1 cellular context compared by ENCODE assay signal in the genomic region with DNA sequence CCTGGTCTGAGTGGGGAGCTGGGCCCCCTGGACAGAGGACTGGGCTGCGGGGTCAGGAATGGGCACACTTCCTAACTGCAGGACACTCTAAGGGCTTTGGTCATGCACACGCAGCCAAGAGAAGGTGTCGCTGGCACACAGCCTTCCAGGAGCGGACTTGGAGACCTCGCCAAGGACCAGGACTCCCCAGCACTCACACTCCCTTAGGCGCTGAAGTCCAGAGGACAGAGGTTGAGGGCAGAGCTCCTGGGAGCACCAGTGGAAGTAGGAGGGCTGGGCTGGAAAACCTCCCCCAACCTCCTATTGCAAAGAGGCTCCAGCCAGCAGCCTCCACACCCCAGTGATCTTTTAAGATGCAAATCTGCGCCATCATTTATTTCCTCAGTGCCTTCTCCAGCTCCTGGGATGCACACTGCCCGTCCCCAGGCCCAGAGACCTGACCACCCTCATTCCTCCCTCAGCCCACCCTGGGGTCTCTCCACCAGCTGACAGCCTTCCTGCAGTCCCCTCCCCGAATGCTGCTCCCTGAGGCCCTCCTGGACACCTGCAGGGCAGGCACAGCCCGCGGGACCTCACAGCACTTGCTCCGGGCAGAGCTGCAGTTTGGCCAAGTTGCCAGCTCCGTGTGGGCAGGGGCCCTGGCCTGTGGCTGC.
TF ChIP-seq lines count a peak whose summit lies in the region.

No MANE protein-coding gene starts in this region.

TF ChIP-seq in neural cell, 6 proteins besides CTCF, POLR2A, EP300 and RAD21:
- TF ChIP-seq SMC3 (conservative IDR thresholded peaks at IDR 0.05; ENCODE audit: poor library complexity): no peak
- TF ChIP-seq, protein P1, sequence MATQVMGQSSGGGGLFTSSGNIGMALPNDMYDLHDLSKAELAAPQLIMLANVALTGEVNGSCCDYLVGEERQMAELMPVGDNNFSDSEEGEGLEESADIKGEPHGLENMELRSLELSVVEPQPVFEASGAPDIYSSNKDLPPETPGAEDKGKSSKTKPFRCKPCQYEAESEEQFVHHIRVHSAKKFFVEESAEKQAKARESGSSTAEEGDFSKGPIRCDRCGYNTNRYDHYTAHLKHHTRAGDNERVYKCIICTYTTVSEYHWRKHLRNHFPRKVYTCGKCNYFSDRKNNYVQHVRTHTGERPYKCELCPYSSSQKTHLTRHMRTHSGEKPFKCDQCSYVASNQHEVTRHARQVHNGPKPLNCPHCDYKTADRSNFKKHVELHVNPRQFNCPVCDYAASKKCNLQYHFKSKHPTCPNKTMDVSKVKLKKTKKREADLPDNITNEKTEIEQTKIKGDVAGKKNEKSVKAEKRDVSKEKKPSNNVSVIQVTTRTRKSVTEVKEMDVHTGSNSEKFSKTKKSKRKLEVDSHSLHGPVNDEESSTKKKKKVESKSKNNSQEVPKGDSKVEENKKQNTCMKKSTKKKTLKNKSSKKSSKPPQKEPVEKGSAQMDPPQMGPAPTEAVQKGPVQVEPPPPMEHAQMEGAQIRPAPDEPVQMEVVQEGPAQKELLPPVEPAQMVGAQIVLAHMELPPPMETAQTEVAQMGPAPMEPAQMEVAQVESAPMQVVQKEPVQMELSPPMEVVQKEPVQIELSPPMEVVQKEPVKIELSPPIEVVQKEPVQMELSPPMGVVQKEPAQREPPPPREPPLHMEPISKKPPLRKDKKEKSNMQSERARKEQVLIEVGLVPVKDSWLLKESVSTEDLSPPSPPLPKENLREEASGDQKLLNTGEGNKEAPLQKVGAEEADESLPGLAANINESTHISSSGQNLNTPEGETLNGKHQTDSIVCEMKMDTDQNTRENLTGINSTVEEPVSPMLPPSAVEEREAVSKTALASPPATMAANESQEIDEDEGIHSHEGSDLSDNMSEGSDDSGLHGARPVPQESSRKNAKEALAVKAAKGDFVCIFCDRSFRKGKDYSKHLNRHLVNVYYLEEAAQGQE (IDR thresholded peaks at IDR 0.05; ENCODE audit: borderline replicate concordance): no peak
- no peak for TF ChIP-seq TAF1 (IDR thresholded peaks at IDR 0.05; ENCODE audit: low read depth)
